23 cellular contexts compared by ENCODE assay signal in the genomic region with DNA sequence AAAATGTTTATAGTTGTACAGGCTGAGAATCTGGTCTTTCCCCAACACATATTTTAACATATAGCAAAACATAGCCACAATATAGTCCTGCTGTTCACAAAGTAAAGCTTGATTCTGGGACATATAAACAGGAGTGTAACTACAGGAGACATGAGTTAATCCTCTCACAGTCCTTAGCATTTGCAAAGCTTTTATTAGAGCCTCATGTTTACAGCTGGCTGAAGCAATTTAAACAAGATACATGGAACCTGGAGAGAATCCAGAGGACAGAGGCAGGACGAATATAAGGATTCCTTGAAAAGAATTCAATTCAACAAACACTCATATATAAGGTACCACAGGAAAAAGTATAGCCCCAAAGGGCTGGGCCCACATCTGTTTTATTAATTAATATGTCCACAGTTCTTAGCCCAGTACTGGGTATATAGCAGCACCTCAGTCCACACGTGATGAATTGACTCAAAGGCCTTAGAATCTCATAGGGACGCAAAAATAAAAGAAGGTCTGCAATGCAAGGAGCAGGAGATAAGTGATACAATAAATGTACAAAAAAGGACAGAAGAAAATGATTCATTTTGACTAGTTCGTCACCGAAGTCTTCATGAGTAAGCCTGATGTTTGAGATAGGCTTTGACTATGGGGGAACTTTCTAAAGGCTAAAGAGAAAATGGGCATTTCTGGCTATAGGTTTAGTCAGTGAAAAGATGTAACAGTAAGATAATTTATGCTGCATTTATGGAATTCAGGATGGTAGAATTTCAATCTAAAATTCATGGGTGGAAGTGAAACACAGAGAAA.
DNase-seq lines count a peak whose midpoint lies in the region; ATAC-seq and TF ChIP-seq lines count a peak whose summit lies in the region.
"Had no signal": no experiment of that assay in that cellular context is flagged by ENCODE, and none has a peak within 500 bp of the region (broad histone marks: within the 10 kb centered on the region; RNA-seq: fewer than 3 reads in every experiment).

No MANE protein-coding gene starts in this region.

- H3K27ac ChIP-seq in coronary artery = no peak overlapping the region
- H3K27ac ChIP-seq: cardiac muscle cell, epithelial cell of prostate, tibial artery had no signal

- no TSS peak for BruUV-seq in Calu3 (replicated peaks; lab: Mats Ljungman, UMichigan)

- DNase-seq in EH (ENCODE audit: low read depth) (peak; percentile 65), NCI-H82 treated with DMSO at 0.1 percent for 48 hours (lab: John Stamatoyannopoulos, UW; ENCODE audit: unreplicated experiment) (peak; percentile 2), cardiac fibroblast (ENCODE audit: low read depth in 2 of 2) (peak; percentile 33 to 80), Calu3 (no peak), NCI-H146 (lab: John Stamatoyannopoulos, UW) (no peak), coronary artery (ENCODE audit: low spot score) (no peak)
- DNase-seq: activated CD4-positive, alpha-beta T cell treated with anti-CD3 and anti-CD28 coated beads, Interleukin-2, amount 50 U/mL, for 1 hour; activated CD8-positive, alpha-beta memory T cell treated with anti-CD3 and anti-CD28 coated beads, Interleukin-2, amount 50 U/mL, for 4 hours; CD8-positive, alpha-beta memory T cell; DMS79 treated with DMSO at 0.1 percent for 48 hours; MG63; NCI-H1436; NCI-H69; SHP77; stimulated activated naive CD4-positive, alpha-beta T cell; T-helper 1 cell; tibial artery had no signal

- H3K36me3 Mint-ChIP-seq in nephron (ENCODE audit: low read depth) (peaks cover 4% of the 10 kb centered on the region), Calu3 (ENCODE audit: insufficient read depth, unreplicated experiment) (no peaks in the 10 kb centered on the region)
- H3K36me3 Mint-ChIP-seq: CD8-positive, alpha-beta memory T cell; natural killer cell treated with Interleukin-12 subunit alpha and Interleukin-12 subunit beta and Interleukin-15 and Interleukin-18, amount 100 ng/mL, for 72 hours had no signal

- H3K4me3 ChIP-seq in cardiac fibroblast (replicated peaks in 1 of 2; ENCODE audit: low read depth in 2 of 2, low read length in 2 of 2) (no peak overlapping the region), coronary artery (no peak overlapping the region)
- H3K4me3 ChIP-seq: cardiac muscle cell, MG63, tibial artery had no signal

- peaks cover 3% of the 10 kb centered on the region for H3K9me3 Mint-ChIP-seq in nephron
- no peaks in the 10 kb centered on the region for H3K9me3 Mint-ChIP-seq in Calu3 (ENCODE audit: low read depth, unreplicated experiment)
- H3K9me3 Mint-ChIP-seq: natural killer cell treated with Interleukin-12 subunit alpha and Interleukin-12 subunit beta and Interleukin-15 and Interleukin-18, amount 100 ng/mL, for 72 hours had no signal

- H3K27ac Mint-ChIP-seq in nephron (peak overlapping the region in 2 of 3 experiments; percentile 58 to 75), Calu3 (ENCODE audit: unreplicated experiment) (no peak overlapping the region)
- H3K27ac Mint-ChIP-seq: natural killer cell treated with Interleukin-12 subunit alpha and Interleukin-12 subunit beta and Interleukin-15 and Interleukin-18, amount 100 ng/mL, for 72 hours; progenitor cell of endocrine pancreas had no signal

- intact Hi-C loops in Calu3 (cut with micrococcal nuclease; ENCODE audit: unreplicated experiment) = loop anchor here (5.0 kb wide), 1 partner anchor 509 kb away; no protein-coding TSS in a partner anchor

- H3K4me3 Mint-ChIP-seq in nephron = no peak overlapping the region
- H3K4me3 Mint-ChIP-seq in Calu3 (ENCODE audit: low read depth, unreplicated experiment) = no peak overlapping the region
- H3K4me3 Mint-ChIP-seq: CD8-positive, alpha-beta memory T cell; natural killer cell treated with Interleukin-12 subunit alpha and Interleukin-12 subunit beta and Interleukin-15 and Interleukin-18, amount 100 ng/mL, for 72 hours had no signal

- CTCF ChIA-PET in Calu3 (lab: Charles Lee) = no interaction called here

- no peak for ATAC-seq in GM21447 (IDR thresholded peaks at IDR 0.05; ENCODE audit: unreplicated experiment)
- ATAC-seq: natural killer cell treated with Interleukin-12 subunit alpha and Interleukin-12 subunit beta and Interleukin-15 and Interleukin-18, amount 100 ng/mL, for 72 hours had no signal

- H3K27me3 Mint-ChIP-seq in nephron (ENCODE audit: low read depth) (no peaks in the 10 kb centered on the region), Calu3 (ENCODE audit: unreplicated experiment) (no peaks in the 10 kb centered on the region)
- H3K27me3 Mint-ChIP-seq: CD8-positive, alpha-beta memory T cell; natural killer cell treated with Interleukin-12 subunit alpha and Interleukin-12 subunit beta and Interleukin-15 and Interleukin-18, amount 100 ng/mL, for 72 hours; progenitor cell of endocrine pancreas had no signal

- H3K4me1 Mint-ChIP-seq in nephron = peaks cover 43% of the 10 kb centered on the region
- H3K4me1 Mint-ChIP-seq in Calu3 (ENCODE audit: low read depth, unreplicated experiment) = peaks cover 5% of the 10 kb centered on the region
- H3K4me1 Mint-ChIP-seq: CD8-positive, alpha-beta memory T cell had no signal

- no peak for TF ChIP-seq CTCF in cardiac fibroblast (IDR thresholded peaks at IDR 0.05; ENCODE audit: low read depth, low read length)
- TF ChIP-seq CTCF in nephron (IDR thresholded peaks at IDR 0.05; ENCODE audit: unreplicated experiment in 3 of 3) = no peak
- no peak for TF ChIP-seq CTCF in Calu3 (IDR thresholded peaks at IDR 0.05; ENCODE audit: unreplicated experiment)
- TF ChIP-seq CTCF in coronary artery (IDR thresholded peaks at IDR 0.05) = no peak

Comparison
In these comparisons a context has a peak if more than half of its experiments do, and no peak if none do; other contexts are left out.
1. DNase-seq: peak in EH (single experiment), NCI-H82 treated with DMSO at 0.1 percent for 48 hours (single experiment) and cardiac fibroblast (2 of 2); none in Calu3 (single experiment), NCI-H146 (single experiment) and coronary artery (single experiment).